Comparison of ENCODE assay signal across 17 cellular contexts in the genomic region with DNA sequence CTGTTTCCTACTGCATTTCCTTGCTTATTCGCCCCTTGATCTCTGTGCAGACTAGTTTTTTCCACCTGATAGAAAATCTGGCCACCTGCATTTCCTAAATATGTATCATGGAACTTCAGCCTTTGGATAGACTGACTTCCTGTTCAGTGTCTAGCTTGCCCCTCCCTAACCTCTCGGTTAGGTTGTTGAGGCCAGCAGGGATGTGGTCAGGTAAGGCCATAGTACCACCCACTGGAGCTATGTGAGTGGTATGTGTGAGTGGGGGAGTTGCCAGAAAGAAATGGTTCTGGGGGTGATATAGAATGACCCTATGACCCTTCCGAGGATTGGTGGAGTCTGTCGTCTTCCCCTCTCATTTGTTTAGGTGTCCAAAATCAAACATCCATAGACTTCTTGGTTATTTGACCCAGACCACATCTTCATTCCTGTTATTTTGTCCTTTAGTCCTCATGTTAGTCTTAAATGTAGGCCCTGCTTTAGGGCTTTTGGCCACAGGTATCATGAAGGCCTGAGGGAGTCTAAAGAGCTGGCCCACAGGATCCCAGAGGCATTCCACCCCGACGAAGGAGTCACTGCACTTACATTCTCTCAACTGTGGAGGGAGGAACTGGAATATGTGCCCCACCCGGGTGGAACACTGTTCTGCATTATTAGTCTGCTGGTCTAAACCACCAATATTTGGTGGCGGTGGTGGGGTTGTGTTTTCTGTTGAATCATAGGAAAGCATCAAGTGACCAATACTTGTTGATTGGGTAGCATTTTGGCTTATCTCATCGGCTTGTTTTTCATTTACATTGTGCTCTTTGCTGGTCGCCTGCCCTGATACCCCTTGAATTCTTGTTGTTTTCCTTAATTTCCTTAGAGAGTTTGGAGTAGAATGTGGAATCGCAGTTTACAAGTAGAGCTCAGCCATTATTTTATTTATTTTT. TPM values are rescaled to one million over a fixed set of nuclear protein-coding genes. Genes with fewer than 3 reads are reported as not detected.
DNase-seq lines count a peak whose midpoint lies in the region; ATAC-seq and TF ChIP-seq lines count a peak whose summit lies in the region.
"Had no signal": no experiment of that assay in that cellular context is flagged by ENCODE, and none has a peak within 500 bp of the region (broad histone marks: within the 10 kb centered on the region; RNA-seq: fewer than 3 reads in every experiment).

No MANE protein-coding gene starts in this region.

- no peaks in the 10 kb centered on the region for H3K23me2 ChIP-seq in H9 (ENCODE audit: insufficient read length, low read depth, low read length, poor library complexity, severe bottlenecking)

- H3K27ac ChIP-seq in CD4-positive, alpha-beta memory T cell (ENCODE audit: low read depth, low read length) = no peak overlapping the region
- H3K27ac ChIP-seq in H9 (ENCODE audit: insufficient read length, low read depth, low read length) = no peak overlapping the region
- H3K27ac ChIP-seq: SJCRH30 had no signal

- no peak overlapping the region for H2AFZ ChIP-seq in H9 (ENCODE audit: low read length)

- no peaks in the 10 kb centered on the region for H3K27me3 ChIP-seq in CD4-positive, alpha-beta memory T cell (ENCODE audit: insufficient read depth, low read length)
- H3K27me3 ChIP-seq in H9 (ENCODE audit: insufficient read depth, low read length) = no peaks in the 10 kb centered on the region
- H3K27me3 ChIP-seq: BE2C, SJCRH30 had no signal

- no peak overlapping the region for H3K4me3 ChIP-seq in CD4-positive, alpha-beta memory T cell (ENCODE audit: low read length in 2 of 2)
- H3K4me3 ChIP-seq: SJCRH30, smooth muscle cell had no signal

- no peaks in the 10 kb centered on the region for H3K9me3 Mint-ChIP-seq in CD4-positive, alpha-beta memory T cell
- H3K9me3 Mint-ChIP-seq in H9 = no peaks in the 10 kb centered on the region
- H3K9me3 Mint-ChIP-seq in activated naive CD8-positive, alpha-beta T cell treated with anti-CD3 and anti-CD28 coated beads for 36 hours = no peaks in the 10 kb centered on the region
- no peaks in the 10 kb centered on the region for H3K9me3 Mint-ChIP-seq in naive thymus-derived CD8-positive, alpha-beta T cell

- H3K56ac ChIP-seq in H9 (ENCODE audit: insufficient read length, low read depth, low read length) = no peak overlapping the region

- H4K5ac ChIP-seq in H9 (ENCODE audit: insufficient read length, low read depth, low read length) = no peak overlapping the region

- no peak for TF ChIP-seq CTCF in H9 (conservative IDR thresholded peaks at IDR 0.05)

- ATAC-seq in naive thymus-derived CD8-positive, alpha-beta T cell = no peak
- no peak for ATAC-seq in HG03521 (IDR thresholded peaks at IDR 0.05; ENCODE audit: unreplicated experiment)
- ATAC-seq: left ventricle myocardium superior had no signal

- peaks cover 10% of the 10 kb centered on the region for H3K79me1 ChIP-seq in H9 (ENCODE audit: insufficient read depth, low read depth, low read length, poor library complexity, severe bottlenecking)

- H2BK5ac ChIP-seq in H9 (ENCODE audit: insufficient read length, low read length) = no peak overlapping the region

- no CpG with 5 or more reads among the region's 11 CpGs for WGBS in H9 (ENCODE audit: extremely low coverage, insufficient read length, low lambda C conversion rate)

- no peak overlapping the region for H2BK15ac ChIP-seq in H9 (ENCODE audit: low read depth, low read length)

- CTCF ChIA-PET in CD4-positive, alpha-beta memory T cell (lab: Charles Lee; ENCODE audit: partially characterized antibody) = interaction anchor here (1.2 to 1.5 kb wide), 3 partner anchors 11 to 64 kb away, joined by 3 to 4 read pairs (median 3); no protein-coding TSS in a partner anchor

- no peak overlapping the region for H3K18ac ChIP-seq in H9 (ENCODE audit: insufficient read length, low read depth, low read length)

- no peak overlapping the region for H2BK20ac ChIP-seq in H9 (ENCODE audit: low read depth, low read length, poor library complexity, severe bottlenecking)

- no peak for DNase-seq in CD4-positive, alpha-beta memory T cell
- no peak for DNase-seq in H9
- DNase-seq in activated naive CD8-positive, alpha-beta T cell treated with anti-CD3 and anti-CD28 coated beads for 36 hours = no peak
- no peak for DNase-seq in naive thymus-derived CD8-positive, alpha-beta T cell
- DNase-seq in T1000 (lab: John Stamatoyannopoulos, UW) = no peak
- no peak for DNase-seq in stimulated activated CD4-positive, alpha-beta T cell treated with anti-CD3 and anti-CD28 coated beads, Interleukin-15, amount 100 ng/mL, for 24 hours
- DNase-seq: activated effector memory CD4-positive, alpha-beta T cell treated with Interleukin-2 at 50 U/mL for 16 hours; BE2C; foreskin melanocyte; left ventricle myocardium superior; MV-4-11; NCI-H2029 treated with DMSO at 0.1 percent for 48 hours; NCI-H526; SJCRH30 had no signal

- H3K4me1 ChIP-seq in CD4-positive, alpha-beta memory T cell (ENCODE audit: insufficient read depth, low read length) = peaks cover 91% of the 10 kb centered on the region
- no peaks in the 10 kb centered on the region; the same call in 1 of the 2 replicates for H3K4me1 ChIP-seq in H9 (ENCODE audit: insufficient read depth, low read length)
- H3K4me1 ChIP-seq: SJCRH30 had no signal

- H3K14ac ChIP-seq in H9 (ENCODE audit: insufficient read depth, low read length) = no peak overlapping the region

- no peak overlapping the region for H3T11ph ChIP-seq in H9 (ENCODE audit: low read length)

- H3K23ac ChIP-seq in H9 (ENCODE audit: insufficient read length, low read depth, low read length) = no peak overlapping the region

- no peak overlapping the region for H4K8ac ChIP-seq in H9 (replicated peaks; ENCODE audit: insufficient read length, low read depth, low read length)

- H3K4me1 Mint-ChIP-seq in CD4-positive, alpha-beta memory T cell = peaks cover 63 to 87% (median 71%) of the 10 kb centered on the region in 4 donors
- peaks cover 22 to 33% of the 10 kb centered on the region in 2 experiments for H3K4me1 Mint-ChIP-seq in H9
- H3K4me1 Mint-ChIP-seq in activated naive CD8-positive, alpha-beta T cell treated with anti-CD3 and anti-CD28 coated beads for 36 hours = peaks cover 74% of the 10 kb centered on the region
- peaks cover 42 to 82% (median 77%) of the 10 kb centered on the region in 4 donors for H3K4me1 Mint-ChIP-seq in naive thymus-derived CD8-positive, alpha-beta T cell

- peak overlapping the region in 7 of 8 donors; percentile 25 to 79 (median 51) for H3K4me3 Mint-ChIP-seq in CD4-positive, alpha-beta memory T cell
- H3K4me3 Mint-ChIP-seq in H9 = no peak overlapping the region
- H3K4me3 Mint-ChIP-seq in activated naive CD8-positive, alpha-beta T cell treated with anti-CD3 and anti-CD28 coated beads for 36 hours = no peak overlapping the region
- peak overlapping the region in 8 of 10 donors; percentile 5 to 58 (median 42) for H3K4me3 Mint-ChIP-seq in naive thymus-derived CD8-positive, alpha-beta T cell

- no peaks in the 10 kb centered on the region for H3K27me3 Mint-ChIP-seq in CD4-positive, alpha-beta memory T cell
- H3K27me3 Mint-ChIP-seq in H9 (ENCODE audit: low read depth) = no peaks in the 10 kb centered on the region
- no peaks in the 10 kb centered on the region for H3K27me3 Mint-ChIP-seq in activated naive CD8-positive, alpha-beta T cell treated with anti-CD3 and anti-CD28 coated beads for 36 hours
- no peaks in the 10 kb centered on the region for H3K27me3 Mint-ChIP-seq in naive thymus-derived CD8-positive, alpha-beta T cell
- H3K27me3 Mint-ChIP-seq: progenitor cell of endocrine pancreas had no signal

- H3K9me3 ChIP-seq in CD4-positive, alpha-beta memory T cell (ENCODE audit: control insufficient read depth in 1 of 2, low read length in 2 of 2) = no peaks in the 10 kb centered on the region
- H3K9me3 ChIP-seq in H9 (ENCODE audit: control insufficient read depth, low read depth, low read length) = no peaks in the 10 kb centered on the region
- H3K9me3 ChIP-seq: BE2C, SJCRH30 had no signal

- H3K36me3 Mint-ChIP-seq in CD4-positive, alpha-beta memory T cell = peaks cover under 1 to 8% of the 10 kb centered on the region in 2 donors
- H3K36me3 Mint-ChIP-seq in H9 (ENCODE audit: insufficient read depth in 1 of 3, low read depth in 3 of 3) = no peaks in the 10 kb centered on the region; a peak in 1 of 7 replicates
- peaks cover 51% of the 10 kb centered on the region for H3K36me3 Mint-ChIP-seq in activated naive CD8-positive, alpha-beta T cell treated with anti-CD3 and anti-CD28 coated beads for 36 hours
- peaks cover 0 to 12% (median 4%) of the 10 kb centered on the region in 3 donors for H3K36me3 Mint-ChIP-seq in naive thymus-derived CD8-positive, alpha-beta T cell

- intact Hi-C loops in CD4-positive, alpha-beta memory T cell (cut with micrococcal nuclease) = no loop called here

- H3K79me2 ChIP-seq in H9 (ENCODE audit: insufficient read depth, low read length) = peaks cover 10% of the 10 kb centered on the region; the same call in 1 of the 2 replicates

- H4K20me1 ChIP-seq in H9 (ENCODE audit: control insufficient read depth, insufficient read depth, insufficient read length) = no peaks in the 10 kb centered on the region

- H3K4me2 ChIP-seq in H9 (ENCODE audit: insufficient read depth, insufficient read length, low read length) = no peak overlapping the region
- H3K4me2 ChIP-seq: smooth muscle cell had no signal

- POLR2A ChIA-PET in CD4-positive, alpha-beta memory T cell (lab: Charles Lee; ENCODE audit: partially characterized antibody) = interaction anchor here (0.9 to 2.8 kb wide), 3 partner anchors 10 to 20 kb away, joined by 3 to 10 read pairs (median 3); no protein-coding TSS in a partner anchor
- POLR2A ChIA-PET in naive thymus-derived CD8-positive, alpha-beta T cell (lab: Charles Lee) = no interaction called here

- no peak overlapping the region for H2BK12ac ChIP-seq in H9 (ENCODE audit: insufficient read length, low read depth, low read length)

- no peak overlapping the region for H3K9ac ChIP-seq in H9 (ENCODE audit: extremely low read depth, insufficient read length, low read length)

- H3K4ac ChIP-seq in H9 (ENCODE audit: low read depth, low read length) = no peak overlapping the region

- no peaks in the 10 kb centered on the region for H3K36me3 ChIP-seq in CD4-positive, alpha-beta memory T cell (ENCODE audit: insufficient read depth, low read length)
- H3K36me3 ChIP-seq: BE2C, SJCRH30 had no signal

- no peak overlapping the region for H4K91ac ChIP-seq in H9 (ENCODE audit: insufficient read length, low read depth, low read length)

- no peak overlapping the region for H2BK120ac ChIP-seq in H9 (ENCODE audit: low read depth, low read length, poor library complexity, severe bottlenecking)

- H2AK5ac ChIP-seq in H9 (ENCODE audit: insufficient read length, low read length) = no peak overlapping the region

- peak overlapping the region in 6 of 7 donors; percentile 9 to 73 (median 40) for H3K27ac Mint-ChIP-seq in CD4-positive, alpha-beta memory T cell
- H3K27ac Mint-ChIP-seq in H9 = peak overlapping the region in 2 of 3 experiments; percentile 68 to 73; a peak in 3 of 7 replicates
- peak overlapping the region; percentile 47 for H3K27ac Mint-ChIP-seq in activated naive CD8-positive, alpha-beta T cell treated with anti-CD3 and anti-CD28 coated beads for 36 hours
- H3K27ac Mint-ChIP-seq in naive thymus-derived CD8-positive, alpha-beta T cell = peak overlapping the region in 9 of 10 donors; percentile 6 to 88 (median 19)
- H3K27ac Mint-ChIP-seq: progenitor cell of endocrine pancreas had no signal

RNA-seq across cellular contexts. Expression of gene CAB39, which starts 21.9 kb away (rescaled TPM):
- total RNA-seq in CD4-positive, alpha-beta memory T cell = 100 to 1,000 TPM; 112 to 115 TPM
- 10 to 100 TPM; 80.8 to 88.5 TPM for polyA plus RNA-seq in CD4-positive, alpha-beta memory T cell
- total RNA-seq in H9 (2021) = 41.8 and 42.7 TPM in 2 replicates
- 100 to 1,000 TPM; 119 to 122 TPM for total RNA-seq in activated naive CD8-positive, alpha-beta T cell treated with anti-CD3 and anti-CD28 coated beads for 36 hours
- 100 to 1,000 TPM in 1 of 2 experiments, 10 to 100 TPM in 1; 95.5 to 107 TPM for total RNA-seq in naive thymus-derived CD8-positive, alpha-beta T cell
- polyA plus RNA-seq in naive thymus-derived CD8-positive, alpha-beta T cell = 10 to 100 TPM; 62.5 to 81.5 (median 67.1) TPM

Comparison
In these comparisons a context has a peak if more than half of its experiments do, and no peak if none do; other contexts are left out.
1. H3K27ac Mint-ChIP-seq: peak in every context shown above with its lines; median percentile 70 in H9; 47 in activated naive CD8-positive, alpha-beta T cell treated with anti-CD3 and anti-CD28 coated beads for 36 hours; 40 in CD4-positive, alpha-beta memory T cell; 19 in naive thymus-derived CD8-positive, alpha-beta T cell.
2. H3K4me3 Mint-ChIP-seq: peak in CD4-positive, alpha-beta memory T cell (7 of 8) and naive thymus-derived CD8-positive, alpha-beta T cell (8 of 10); none in H9 (0 of 2) and activated naive CD8-positive, alpha-beta T cell treated with anti-CD3 and anti-CD28 coated beads for 36 hours (single experiment).